Comparison of ENCODE assay signal across 19 cellular contexts in genomic region chr5:96048763-96049162, GRCh38.
DNase-seq lines count a peak whose midpoint lies in the region; ATAC-seq, FAIRE-seq and TF ChIP-seq lines count a peak whose summit lies in the region.
"Had no signal": no experiment of that assay in that cellular context is flagged by ENCODE, and none has a peak within 500 bp of the region (broad histone marks: within the 10 kb centered on the region; RNA-seq: fewer than 3 reads in every experiment).

No MANE protein-coding gene starts in this region.

- no peak overlapping the region for H3K9ac ChIP-seq in K562 (ENCODE audit: insufficient read depth in 1 of 2, low read depth in 2 of 2, low read length in 2 of 2)

- DNase-seq in right cardiac atrium (peak in 2 of 3 donors; percentile 23 to 34), Right ventricle myocardium inferior (ENCODE audit: missing footprints) (no peak), K562 (ENCODE audit: extremely low read depth in 1 of 4, low spot score in 3 of 4) (peak; percentile 12 to 82 (median 26)), left colon (peak in 1 of 2 donors; percentile 18), MG63 (no peak), endothelial cell (ENCODE audit: low spot score) (no peak), kidney glomerular epithelial cell (lab: John Stamatoyannopoulos, UW) (no peak)
- DNase-seq in activated CD4-positive, alpha-beta memory T cell treated with anti-CD3 and anti-CD28 coated beads for 36 hours, result no peak
- DNase-seq: activated CD8-positive, alpha-beta T cell treated with anti-CD3 and anti-CD28 coated beads for 36 hours; activated T-cell treated with anti-CD3 and anti-CD28 coated beads, Interleukin-2, amount 50 U/mL, for 48 hours; CD8-positive, alpha-beta memory T cell; dorsolateral prefrontal cortex; MM.1S; NCI-H2029; NCI-H526; stimulated activated naive CD4-positive, alpha-beta T cell treated with Interleukin-2 at 50 U/mL for 16 hours; upper lobe of left lung had no signal

- peak overlapping the region; percentile 19; the same call in 1 of the 2 replicates for H3K4me2 ChIP-seq in K562 (ENCODE audit: insufficient read depth, low read length)

- no peaks in the 10 kb centered on the region for H3K9me1 ChIP-seq in K562 (ENCODE audit: control insufficient read depth, insufficient read depth, low read length)

- BruUV-seq in K562 (replicated peaks; lab: Mats Ljungman, UMichigan), result no TSS peak

- peak overlapping the region; percentile 35; the same call in 1 of the 2 replicates for H2AFZ ChIP-seq in K562 (ENCODE audit: low read depth, low read length)

- H3K79me2 ChIP-seq in K562 (ENCODE audit: control insufficient read depth, insufficient read depth, low read length), result no peaks in the 10 kb centered on the region

- intact Hi-C loops in right cardiac atrium (cut with DNase I), result no loop called here
- intact Hi-C loops in Right ventricle myocardium inferior (cut with DNase I), result no loop called here
- intact Hi-C loops in K562 (cut with micrococcal nuclease), result no loop called here
- intact Hi-C loops in left colon (cut with DNase I, micrococcal nuclease), result no loop called here
- intact Hi-C loops in activated CD4-positive, alpha-beta memory T cell treated with anti-CD3 and anti-CD28 coated beads for 36 hours (cut with micrococcal nuclease), result no loop called here

- H3K27me3 Mint-ChIP-seq in activated CD4-positive, alpha-beta memory T cell treated with anti-CD3 and anti-CD28 coated beads for 36 hours, result no peaks in the 10 kb centered on the region
- H3K27me3 Mint-ChIP-seq in endothelial cell (ENCODE audit: unreplicated experiment), result no peaks in the 10 kb centered on the region

- H3K4me3 Mint-ChIP-seq in activated CD4-positive, alpha-beta memory T cell treated with anti-CD3 and anti-CD28 coated beads for 36 hours, result no peak overlapping the region
- no peak overlapping the region for H3K4me3 Mint-ChIP-seq in endothelial cell (ENCODE audit: unreplicated experiment)
- H3K4me3 Mint-ChIP-seq: activated CD8-positive, alpha-beta T cell treated with anti-CD3 and anti-CD28 coated beads for 36 hours; CD8-positive, alpha-beta memory T cell had no signal

- TF ChIP-seq EP300 in K562 (IDR thresholded peaks at IDR 0.05; ENCODE audit: low read length), result no peak

- no peak for TF ChIP-seq RAD21 in K562 (CRISPR knock-in tag; conservative IDR thresholded peaks at IDR 0.05 in 1 of 2, IDR thresholded peaks at IDR 0.05 in 1 of 2)

- TF ChIP-seq POLR2A in K562 (conservative IDR thresholded peaks at IDR 0.05), result no peak

- no peaks in the 10 kb centered on the region for H3K9me3 Mint-ChIP-seq in activated CD4-positive, alpha-beta memory T cell treated with anti-CD3 and anti-CD28 coated beads for 36 hours
- no peaks in the 10 kb centered on the region for H3K9me3 Mint-ChIP-seq in endothelial cell (ENCODE audit: unreplicated experiment)
- H3K9me3 Mint-ChIP-seq: activated CD8-positive, alpha-beta T cell treated with anti-CD3 and anti-CD28 coated beads for 36 hours; CD8-positive, alpha-beta memory T cell had no signal

- no peaks in the 10 kb centered on the region for H4K20me1 ChIP-seq in K562 (replicated peaks; ENCODE audit: control insufficient read depth, insufficient read depth, low read length)

- H3K27me3 ChIP-seq in right cardiac atrium (ENCODE audit: control insufficient read depth, insufficient read depth) (no peaks in the 10 kb centered on the region), K562 (ENCODE audit: control insufficient read depth in 2 of 2, insufficient read depth in 2 of 2, low read length in 2 of 2) (no peaks in the 10 kb centered on the region), MG63 (no peaks in the 10 kb centered on the region)
- H3K27me3 ChIP-seq: dorsolateral prefrontal cortex, neutrophil, upper lobe of left lung had no signal

- POLR2A ChIA-PET in K562 (lab: Yijun Ruan, JAX), result interaction anchor here (0.7 to 0.9 kb wide), 3 partner anchors 36 to 302 kb away, joined by 3 read pairs; no protein-coding TSS in a partner anchor
- POLR2A ChIA-PET in activated CD4-positive, alpha-beta memory T cell treated with anti-CD3 and anti-CD28 coated beads for 36 hours (lab: Charles Lee), result no interaction called here

- H3K27ac ChIP-seq in right cardiac atrium (ENCODE audit: low read length) (no peak overlapping the region), K562 (ENCODE audit: extremely low read depth, low read depth, low read length) (no peak overlapping the region)
- H3K27ac ChIP-seq: dorsolateral prefrontal cortex, neutrophil, upper lobe of left lung had no signal

- H3K9me3 ChIP-seq in right cardiac atrium (ENCODE audit: control insufficient read depth, low read length) (no peaks in the 10 kb centered on the region), K562 (replicated peaks; ENCODE audit: control insufficient read depth, insufficient read depth, low read depth, low read length) (no peaks in the 10 kb centered on the region), MG63 (peaks cover 7% of the 10 kb centered on the region)
- H3K9me3 ChIP-seq: neutrophil, upper lobe of left lung had no signal

- in situ Hi-C loops in K562 (cut with MboI), result no loop called here

- no peak overlapping the region for H3K27ac Mint-ChIP-seq in activated CD4-positive, alpha-beta memory T cell treated with anti-CD3 and anti-CD28 coated beads for 36 hours
- H3K27ac Mint-ChIP-seq in endothelial cell (ENCODE audit: unreplicated experiment), result no peak overlapping the region
- H3K27ac Mint-ChIP-seq: activated CD8-positive, alpha-beta T cell treated with anti-CD3 and anti-CD28 coated beads for 36 hours; activated naive CD4-positive, alpha-beta T cell treated with anti-CD3 and anti-CD28 coated beads, Interleukin-2, amount 50 U/mL, for 72 hours; CD8-positive, alpha-beta memory T cell had no signal

- H3K4me3 ChIP-seq in right cardiac atrium (ENCODE audit: low read length) (no peak overlapping the region), K562 (no peak overlapping the region), MG63 (no peak overlapping the region)
- H3K4me3 ChIP-seq: dorsolateral prefrontal cortex, upper lobe of left lung had no signal

- peak; percentile 82 for FAIRE-seq in K562 (lab: Jason Lieb, UNC)

- 47% methylated on average over 6 of the region's 6 CpGs for WGBS in right cardiac atrium
- 0% methylated on average over 6 of the region's 6 CpGs for WGBS in K562 (ENCODE audit: insufficient coverage, low coverage, missing lambda C conversion rate)

- CTCF ChIA-PET in K562 (lab: Yijun Ruan, JAX; ENCODE audit: low intra/inter-chr PET ratio), result no interaction called here
- CTCF ChIA-PET in activated CD4-positive, alpha-beta memory T cell treated with anti-CD3 and anti-CD28 coated beads for 36 hours (lab: Charles Lee), result no interaction called here

- H3K4me1 Mint-ChIP-seq in activated CD4-positive, alpha-beta memory T cell treated with anti-CD3 and anti-CD28 coated beads for 36 hours (ENCODE audit: low read depth), result peaks cover under 1% of the 10 kb centered on the region
- no peaks in the 10 kb centered on the region for H3K4me1 Mint-ChIP-seq in endothelial cell (ENCODE audit: unreplicated experiment)
- H3K4me1 Mint-ChIP-seq: CD8-positive, alpha-beta memory T cell had no signal

- H3K4me1 ChIP-seq in right cardiac atrium (ENCODE audit: control insufficient read depth, insufficient read depth, low read length) (peaks cover 2% of the 10 kb centered on the region), K562 (replicated peaks in 1 of 2; ENCODE audit: control insufficient read depth in 2 of 2, insufficient read depth in 2 of 2, low read length in 2 of 2) (peaks cover 3 to 6% of the 10 kb centered on the region in 2 experiments; a peak in 2 of 5 replicates)

- TF ChIP-seq CTCF in K562 (IDR thresholded peaks at IDR 0.05 in 2 of 3, conservative IDR thresholded peaks at IDR 0.05 in 1 of 3; ENCODE audit: insufficient read depth in 2 of 3, low read depth in 1 of 3, low read length in 3 of 3) (no peak), endothelial cell (IDR thresholded peaks at IDR 0.05; ENCODE audit: unreplicated experiment) (no peak)

- ATAC-seq in right cardiac atrium, result peak in 1 of 2 donors; percentile 31
- no peak for ATAC-seq in Right ventricle myocardium inferior
- peak; percentile 96 for ATAC-seq in K562
- ATAC-seq in left colon, result peak; percentile 77
- ATAC-seq: activated CD8-positive, alpha-beta T cell treated with anti-CD3 and anti-CD28 coated beads for 36 hours; activated naive CD4-positive, alpha-beta T cell treated with anti-CD3 and anti-CD28 coated beads, Interleukin-2, amount 50 U/mL, for 72 hours had no signal

- H3K36me3 Mint-ChIP-seq in activated CD4-positive, alpha-beta memory T cell treated with anti-CD3 and anti-CD28 coated beads for 36 hours, result no peaks in the 10 kb centered on the region
- H3K36me3 Mint-ChIP-seq in endothelial cell (ENCODE audit: low read depth, unreplicated experiment), result no peaks in the 10 kb centered on the region
- H3K36me3 Mint-ChIP-seq: activated naive CD4-positive, alpha-beta T cell treated with anti-CD3 and anti-CD28 coated beads, Interleukin-2, amount 50 U/mL, for 72 hours; CD8-positive, alpha-beta memory T cell had no signal

- no peaks in the 10 kb centered on the region for H3K36me3 ChIP-seq in K562 (ENCODE audit: control insufficient read depth, insufficient read depth, low read length)
- H3K36me3 ChIP-seq in MG63, result no peaks in the 10 kb centered on the region
- H3K36me3 ChIP-seq: neutrophil, upper lobe of left lung had no signal

TF ChIP-seq in K562, 482 proteins besides CTCF, POLR2A, EP300 and RAD21 (continues in another document):
- TF ChIP-seq LCOR (CRISPR knock-in tag; IDR thresholded peaks at IDR 0.05), result no peak
- 0 out of 2 replicates have a peak, but pooled peaks have one; percentile 22 for TF ChIP-seq CBFA2T3 (IDR thresholded peaks at IDR 0.05)
- TF ChIP-seq MNT (conservative IDR thresholded peaks at IDR 0.05), result 0 out of 4 replicates have a peak, but pooled peaks of 1 of the 2 experiments have one; percentile 14

Comparison
In these comparisons a context has a peak if more than half of its experiments do, and no peak if none do; other contexts are left out.
1. DNase-seq: peak in right cardiac atrium (2 of 3) and K562 (4 of 4); none in Right ventricle myocardium inferior (single experiment), MG63 (single experiment), activated CD4-positive, alpha-beta memory T cell treated with anti-CD3 and anti-CD28 coated beads for 36 hours (single experiment), endothelial cell (single experiment) and kidney glomerular epithelial cell (single experiment).